ENCODE assay signal across 8 cellular contexts in the genomic region with DNA sequence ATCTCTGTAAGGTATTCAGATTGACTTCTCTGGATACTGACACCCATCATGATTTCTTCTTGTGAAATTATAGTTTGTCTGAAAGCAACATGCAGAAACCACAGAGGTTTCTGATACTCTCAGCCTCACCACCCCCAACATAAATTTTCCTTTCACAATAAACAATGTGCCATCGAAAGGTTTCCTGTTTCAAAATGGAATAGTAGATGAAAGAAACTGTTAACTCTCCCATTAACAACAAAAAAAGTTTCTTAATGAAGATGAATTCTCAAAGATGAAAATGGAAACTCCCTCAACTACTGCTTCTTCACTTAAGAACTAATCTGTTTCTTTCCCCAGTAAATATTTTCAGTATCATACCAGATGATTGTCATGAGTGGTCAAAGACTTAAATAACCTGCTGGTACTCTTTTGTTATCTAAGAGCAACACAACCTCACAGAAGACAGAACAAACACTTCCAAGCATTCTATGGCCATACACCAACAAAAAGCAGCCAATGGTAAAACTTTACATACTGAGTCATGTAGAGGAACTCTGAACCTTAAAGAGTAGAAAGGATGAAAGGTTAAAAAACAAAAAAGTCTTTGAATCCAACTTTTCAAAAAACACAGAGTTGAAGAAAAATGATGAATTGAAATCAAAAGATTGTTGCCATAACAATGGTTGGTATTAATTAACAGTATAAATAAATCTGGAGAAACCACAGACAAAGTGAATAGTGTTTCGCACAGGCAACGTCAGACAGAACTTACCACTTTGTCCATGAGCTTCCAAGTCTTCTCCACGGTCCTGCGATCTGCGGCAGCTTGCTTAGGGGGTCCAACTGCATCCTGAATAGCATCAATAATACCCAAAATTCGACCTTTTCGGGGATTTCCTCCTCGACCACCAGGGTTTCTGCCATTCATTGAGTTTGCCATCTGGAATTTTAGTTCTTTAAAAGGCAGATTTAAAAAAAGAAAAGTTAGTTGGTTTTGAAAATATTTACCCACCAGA. TPM values are rescaled to one million over a fixed set of nuclear protein-coding genes. Genes with fewer than 3 reads are reported as not detected.
DNase-seq lines count a peak whose midpoint lies in the region; ATAC-seq, FAIRE-seq and TF ChIP-seq lines count a peak whose summit lies in the region.

No MANE protein-coding gene starts in this region.

- peak overlapping the region; percentile 97 for H3K4me3 ChIP-seq in CD4-positive, CD25-positive, alpha-beta regulatory T cell (ENCODE audit: low read depth, low read length)
- H3K4me3 ChIP-seq in WI38 (ENCODE audit: low read depth, low read length), result peak overlapping the region; percentile 88
- peak overlapping the region; percentile 87 for H3K4me3 ChIP-seq in fibroblast of the aortic adventitia (ENCODE audit: low read depth, low read length)
- H3K4me3 ChIP-seq in sigmoid colon, result peak overlapping the region; percentile 76 to 97 (median 97)

- H3K27ac Mint-ChIP-seq in CD4-positive, CD25-positive, alpha-beta regulatory T cell, result peak overlapping the region; percentile 98

- FAIRE-seq in HTR-8/SVneo (lab: Jason Lieb, UNC), result no peak

- no peak for TF ChIP-seq POLR2A in sigmoid colon (IDR thresholded peaks at IDR 0.05)

- peaks cover 29 to 67% (median 49%) of the 10 kb centered on the region in 4 donors for H3K4me1 Mint-ChIP-seq in CD4-positive, CD25-positive, alpha-beta regulatory T cell

- TF ChIP-seq CTCF in WI38 (IDR thresholded peaks at IDR 0.05; ENCODE audit: low read depth, low read length), result no peak
- peak; percentile 6 for TF ChIP-seq CTCF in fibroblast of the aortic adventitia (IDR thresholded peaks at IDR 0.05; ENCODE audit: insufficient read depth, low read length)
- TF ChIP-seq CTCF in sigmoid colon (IDR thresholded peaks at IDR 0.05), result no peak

- WGBS in sigmoid colon, 2 donors, result 31 to 36% methylated on average over 9 of the region's 9 CpGs

- ATAC-seq in CD4-positive, CD25-positive, alpha-beta regulatory T cell (ENCODE audit: low read depth in 2 of 2), result no peak
- ATAC-seq in GM19043 (IDR thresholded peaks at IDR 0.05; ENCODE audit: low read depth, unreplicated experiment), result peak; percentile 21
- ATAC-seq in HG03159 (IDR thresholded peaks at IDR 0.05; ENCODE audit: unreplicated experiment), result peak; percentile 33

- no peaks in the 10 kb centered on the region for H3K27me3 Mint-ChIP-seq in CD4-positive, CD25-positive, alpha-beta regulatory T cell

- TF ChIP-seq EP300 in sigmoid colon (IDR thresholded peaks at IDR 0.05), result no peak

- peaks cover 0 to 2% (median 0%) of the 10 kb centered on the region in 7 donors for H3K9me3 Mint-ChIP-seq in CD4-positive, CD25-positive, alpha-beta regulatory T cell

- intact Hi-C loops in sigmoid colon (cut with DNase I), result loop anchor here (5.0 to 10.0 kb wide), 3 partner anchors 180 to 1658 kb away; a partner anchor contains a TSS

- peaks cover 22% of the 10 kb centered on the region for H3K36me3 ChIP-seq in CD4-positive, CD25-positive, alpha-beta regulatory T cell (ENCODE audit: control insufficient read depth, insufficient read depth, low read length)
- H3K36me3 ChIP-seq in sigmoid colon, result peaks cover 0 to 11% (median 0%) of the 10 kb centered on the region in 4 donors

- peaks cover 18% of the 10 kb centered on the region for H3K36me3 Mint-ChIP-seq in CD4-positive, CD25-positive, alpha-beta regulatory T cell

- no peak overlapping the region for H3K27ac ChIP-seq in CD4-positive, CD25-positive, alpha-beta regulatory T cell (ENCODE audit: insufficient read depth, low read length, poor library complexity, severe bottlenecking)
- H3K27ac ChIP-seq in sigmoid colon, result peak overlapping the region; percentile 94 to 99 (median 98)

- peak in 1 of 3 donors; percentile 34 for DNase-seq in CD4-positive, CD25-positive, alpha-beta regulatory T cell
- DNase-seq in fibroblast of the aortic adventitia (ENCODE audit: low read depth) (peak; percentile 66), sigmoid colon (peak; percentile 67), HTR-8/SVneo (ENCODE audit: insufficient read length, low spot score) (no peak), iPS-NIHi11 (ENCODE audit: low spot score) (no peak)

- H3K4me1 ChIP-seq in CD4-positive, CD25-positive, alpha-beta regulatory T cell (ENCODE audit: control insufficient read depth, insufficient read depth, low read length, poor library complexity, severe bottlenecking), result peaks cover 50% of the 10 kb centered on the region
- H3K4me1 ChIP-seq in sigmoid colon, result peaks cover 0 to 50% (median 34%) of the 10 kb centered on the region in 4 donors

- no peaks in the 10 kb centered on the region for H3K27me3 ChIP-seq in CD4-positive, CD25-positive, alpha-beta regulatory T cell (ENCODE audit: control insufficient read depth, insufficient read depth, low read length)
- H3K27me3 ChIP-seq in sigmoid colon, result no peaks in the 10 kb centered on the region

- H3K9me3 ChIP-seq in CD4-positive, CD25-positive, alpha-beta regulatory T cell (ENCODE audit: control insufficient read depth in 2 of 2, low read length in 2 of 2), result no peaks in the 10 kb centered on the region
- H3K9me3 ChIP-seq in sigmoid colon, result no peaks in the 10 kb centered on the region

- H3K4me3 Mint-ChIP-seq in CD4-positive, CD25-positive, alpha-beta regulatory T cell, result peak overlapping the region; percentile 94 to 100 (median 96)

RNA-seq across cellular contexts. Expression of a gene that starts 1.9 kb away (rescaled TPM):
- 83.1 TPM for total RNA-seq in CD4-positive, CD25-positive, alpha-beta regulatory T cell
- 10 to 100 TPM; 23.9 to 36.4 (median 29.9) TPM for polyA plus RNA-seq in CD4-positive, CD25-positive, alpha-beta regulatory T cell
- total RNA-seq in fibroblast of the aortic adventitia (ENCODE audit: low replicate concordance) (63.9 and 70.3 TPM in 2 replicates), sigmoid colon (10 to 100 TPM; 27.4 to 55.9 (median 48.3) TPM)
- polyA plus RNA-seq in sigmoid colon, result 10 to 100 TPM in 2 of 3 donors, 1 to 10 TPM in 1; 9.6 to 16.6 (median 15.2) TPM

Comparison
In these comparisons a context has a peak if more than half of its experiments do, and no peak if none do; other contexts are left out.
1. ATAC-seq: peak in GM19043 (single experiment) and HG03159 (single experiment); none in CD4-positive, CD25-positive, alpha-beta regulatory T cell (0 of 2).
2. DNase-seq: peak in fibroblast of the aortic adventitia (single experiment) and sigmoid colon (single experiment); none in HTR-8/SVneo (single experiment) and iPS-NIHi11 (single experiment).
3. Peak in every context shown above with its lines, with median percentiles within 50 percentile points of each other: H3K4me3 ChIP-seq.